Comparison of ENCODE assay signal across 6 cellular contexts in genomic region chr16:11462036-11462435, GRCh38.
"Had no signal": no experiment of that assay in that cellular context is flagged by ENCODE, and none has a peak within 500 bp of the region (broad histone marks: within the 10 kb centered on the region; RNA-seq: fewer than 3 reads in every experiment).

No MANE protein-coding gene starts in this region.

- FAIRE-seq: HTR-8/SVneo, K562 had no signal

- ATAC-seq: K562 had no signal

- H3K4me3 ChIP-seq: K562 had no signal

- DNase-seq: IMR-90, KBM-7, KG1 had no signal

- H3K27ac ChIP-seq: HL-60 had no signal
